ENCODE assay signal across 11 cellular contexts in genomic region chr2:239150125-239151011, GRCh38.
DNase-seq lines count a peak whose midpoint lies in the region; ATAC-seq and TF ChIP-seq lines count a peak whose summit lies in the region.
"Had no signal": no experiment of that assay in that cellular context is flagged by ENCODE, and none has a peak within 500 bp of the region (broad histone marks: within the 10 kb centered on the region; RNA-seq: fewer than 3 reads in every experiment).

No MANE protein-coding gene starts in this region.

- intact Hi-C loops in prostate gland (cut with DNase I) = no loop called here

- peaks cover 9% of the 10 kb centered on the region for H3K36me3 ChIP-seq in CD8-positive, alpha-beta memory T cell (ENCODE audit: insufficient read depth, low read length)
- peaks cover 0 to 23% of the 10 kb centered on the region in 2 experiments; a peak in 1 of 3 replicates for H3K36me3 ChIP-seq in HEK293 (ENCODE audit: control insufficient read depth in 2 of 2, insufficient read depth in 1 of 2, low read length in 2 of 2)
- peaks cover 0 to 5% of the 10 kb centered on the region in 2 donors for H3K36me3 ChIP-seq in prostate gland
- H3K36me3 ChIP-seq in brain microvascular endothelial cell (replicated peaks) = no peaks in the 10 kb centered on the region

- TF ChIP-seq CTCF in HEK293 (tag by site-specific recombination; IDR thresholded peaks at IDR 0.05) (no peak), coronary artery (IDR thresholded peaks at IDR 0.05) (no peak), prostate gland (IDR thresholded peaks at IDR 0.05) (no peak), brain microvascular endothelial cell (IDR thresholded peaks at IDR 0.05; ENCODE audit: low read depth, low read length, missing control alignments) (no peak)

- H3K27ac ChIP-seq in CD8-positive, alpha-beta memory T cell (ENCODE audit: low read depth, low read length) = peak overlapping the region; percentile 34
- no peak overlapping the region for H3K27ac ChIP-seq in HEK293 (ENCODE audit: extremely low read depth, low read depth, low read length)
- H3K27ac ChIP-seq in coronary artery = peak overlapping the region in 1 of 2 donors; percentile 78
- peak overlapping the region; percentile 64 to 70 for H3K27ac ChIP-seq in prostate gland
- no peak overlapping the region for H3K27ac ChIP-seq in brain microvascular endothelial cell

- H3K9me3 Mint-ChIP-seq in CD8-positive, alpha-beta memory T cell = peaks cover 9 to 23% (median 11%) of the 10 kb centered on the region in 5 donors

- H3K4me1 Mint-ChIP-seq in CD8-positive, alpha-beta memory T cell = peaks cover 21 to 33% (median 22%) of the 10 kb centered on the region in 3 donors

- H3K4me3 ChIP-seq in CD8-positive, alpha-beta memory T cell (ENCODE audit: low read length) = no peak overlapping the region
- no peak overlapping the region for H3K4me3 ChIP-seq in HEK293 (ENCODE audit: low read depth, low read length)
- H3K4me3 ChIP-seq in coronary artery = no peak overlapping the region
- H3K4me3 ChIP-seq in prostate gland = no peak overlapping the region
- H3K4me3 ChIP-seq in brain microvascular endothelial cell (ENCODE audit: low read depth, low read length) = no peak overlapping the region
- H3K4me3 ChIP-seq: lung, right atrium auricular region had no signal

- H3K4me1 ChIP-seq in CD8-positive, alpha-beta memory T cell (ENCODE audit: insufficient read depth, low read length) = peaks cover 11% of the 10 kb centered on the region
- no peaks in the 10 kb centered on the region for H3K4me1 ChIP-seq in HEK293 (ENCODE audit: control insufficient read depth, insufficient read depth, low read length)
- no peaks in the 10 kb centered on the region for H3K4me1 ChIP-seq in prostate gland (replicated peaks)

- peaks cover 0 to 2% of the 10 kb centered on the region in 2 donors for H3K27me3 Mint-ChIP-seq in CD8-positive, alpha-beta memory T cell

- CTCF ChIA-PET in CD8-positive, alpha-beta memory T cell (lab: Charles Lee) = no interaction called here
- CTCF ChIA-PET in HEK293 (lab: Yijun Ruan, JAX) = interaction anchor here (0.6 to 0.7 kb wide), 2 partner anchors 287 to 1001 kb away, joined by 3 to 4 read pairs; no protein-coding TSS in a partner anchor

- no peak for ATAC-seq in HG03280 (IDR thresholded peaks at IDR 0.05; ENCODE audit: unreplicated experiment)

- peaks cover 22% of the 10 kb centered on the region for H3K9me3 ChIP-seq in CD8-positive, alpha-beta memory T cell (ENCODE audit: low read length)
- H3K9me3 ChIP-seq in HEK293 (ENCODE audit: control insufficient read depth, insufficient read depth, low read depth, low read length) (no peaks in the 10 kb centered on the region), prostate gland (no peaks in the 10 kb centered on the region)
- H3K9me3 ChIP-seq: right atrium auricular region had no signal

- DNase-seq in CD8-positive, alpha-beta memory T cell = peak in 4 of 5 donors; percentile 28 to 77 (median 50)
- DNase-seq in coronary artery (ENCODE audit: low spot score) (peak; percentile 22), prostate gland (ENCODE audit: low spot score) (no peak), Kasumi-1 (lab: John Stamatoyannopoulos, UW) (no peak), brain microvascular endothelial cell (no peak)
- DNase-seq: DMS79 treated with DMSO at 0.1 percent for 48 hours, SHP77 had no signal

- peaks cover 22 to 75% (median 39%) of the 10 kb centered on the region in 3 donors for H3K36me3 Mint-ChIP-seq in CD8-positive, alpha-beta memory T cell

- 79% methylated on average over 9 of the region's 9 CpGs for WGBS in prostate gland

- POLR2A ChIA-PET in CD8-positive, alpha-beta memory T cell (lab: Charles Lee) = no interaction called here
- POLR2A ChIA-PET in HEK293 (lab: Yijun Ruan, JAX) = no interaction called here

- TF ChIP-seq POLR2A in prostate gland (IDR thresholded peaks at IDR 0.05) = no peak

- peak overlapping the region in 5 of 7 donors; percentile 13 to 70 (median 26) for H3K4me3 Mint-ChIP-seq in CD8-positive, alpha-beta memory T cell

- H3K27ac Mint-ChIP-seq in CD8-positive, alpha-beta memory T cell = peak overlapping the region; percentile 47 to 95 (median 90)

- no peaks in the 10 kb centered on the region for H3K27me3 ChIP-seq in CD8-positive, alpha-beta memory T cell (ENCODE audit: insufficient read depth, low read length, poor library complexity, severe bottlenecking)
- H3K27me3 ChIP-seq in prostate gland (replicated peaks; ENCODE audit: insufficient read depth) = no peaks in the 10 kb centered on the region
- no peaks in the 10 kb centered on the region for H3K27me3 ChIP-seq in brain microvascular endothelial cell (replicated peaks)
- H3K27me3 ChIP-seq: right atrium auricular region had no signal

- in situ Hi-C loops in brain microvascular endothelial cell (cut with HindIII; ENCODE audit: low pct_ligation_motif_present, low sequenced_read_pairs) = no loop called here

TF ChIP-seq in HEK293, 187 proteins besides CTCF, POLR2A, EP300 and RAD21:
- no peak for TF ChIP-seq PRDM10 (tag by site-specific recombination; IDR thresholded peaks at IDR 0.05)
- peak; percentile 53; the same call in 1 of the 2 replicates for TF ChIP-seq ZSCAN4 (tag by site-specific recombination; IDR thresholded peaks at IDR 0.05)

Comparison
In these comparisons a context has a peak if more than half of its experiments do, and no peak if none do; other contexts are left out.
1. DNase-seq: peak in CD8-positive, alpha-beta memory T cell (4 of 5) and coronary artery (single experiment); none in prostate gland (single experiment), Kasumi-1 (0 of 2) and brain microvascular endothelial cell (single experiment).
2. H3K27ac ChIP-seq: peak in CD8-positive, alpha-beta memory T cell (single experiment) and prostate gland (2 of 2); none in HEK293 (single experiment) and brain microvascular endothelial cell (single experiment).